ENCODE assay signal across 8 cellular contexts in genomic region chr1:205775717-205776056, GRCh38. TPM values are rescaled to one million over a fixed set of nuclear protein-coding genes. Genes with fewer than 3 reads are reported as not detected.
DNase-seq lines count a peak whose midpoint lies in the region; ATAC-seq and TF ChIP-seq lines count a peak whose summit lies in the region.

No MANE protein-coding gene starts in this region.

- intact Hi-C loops in MCF 10A (cut with micrococcal nuclease) (loop anchor here (2.0 to 10.0 kb wide), 2 partner anchors 65 to 121 kb away; no protein-coding TSS in a partner anchor), right lobe of liver (cut with DNase I) (no loop called here)

- no peaks in the 10 kb centered on the region for H3K9me3 Mint-ChIP-seq in activated naive CD4-positive, alpha-beta T cell treated with anti-CD3 and anti-CD28 coated beads, Interleukin-2, amount 10 ng/mL, durations not matched to agents 7 days and 5 days
- no peaks in the 10 kb centered on the region for H3K9me3 Mint-ChIP-seq in MCF 10A (ENCODE audit: unreplicated experiment)

- no peaks in the 10 kb centered on the region for H3K27me3 ChIP-seq in right lobe of liver

- DNase-seq in activated naive CD4-positive, alpha-beta T cell treated with anti-CD3 and anti-CD28 coated beads, Interleukin-2, amount 10 ng/mL, durations not matched to agents 7 days and 5 days, result no peak
- no peak for DNase-seq in activated naive CD4-positive, alpha-beta T cell (lab: John Stamatoyannopoulos, UW)
- peak; percentile 92 for DNase-seq in MCF 10A (ENCODE audit: unreplicated experiment)
- no peak for DNase-seq in right lobe of liver
- DNase-seq in DMS 273 (lab: John Stamatoyannopoulos, UW; ENCODE audit: unreplicated experiment), result no peak

- H3K4me3 Mint-ChIP-seq in activated naive CD4-positive, alpha-beta T cell treated with anti-CD3 and anti-CD28 coated beads, Interleukin-2, amount 10 ng/mL, durations not matched to agents 7 days and 5 days, result peak overlapping the region; percentile 90
- peak overlapping the region; percentile 88 for H3K4me3 Mint-ChIP-seq in MCF 10A (ENCODE audit: unreplicated experiment)

- CTCF ChIA-PET in activated naive CD4-positive, alpha-beta T cell treated with anti-CD3 and anti-CD28 coated beads, Interleukin-2, amount 10 ng/mL, durations not matched to agents 7 days and 5 days (lab: Charles Lee), result interaction anchor here (1.1 to 7.5 kb wide), 2 partner anchors 30 to 117 kb away, joined by 3 to 39 read pairs; no protein-coding TSS in a partner anchor
- CTCF ChIA-PET in MCF 10A (lab: Yijun Ruan, JAX), result interaction anchor here (0.7 to 2.5 kb wide), 7 partner anchors 16 to 202 kb away, joined by 3 to 12 read pairs (median 6); no protein-coding TSS in a partner anchor

- H3K36me3 Mint-ChIP-seq in activated naive CD4-positive, alpha-beta T cell treated with anti-CD3 and anti-CD28 coated beads, Interleukin-2, amount 10 ng/mL, durations not matched to agents 7 days and 5 days, result peaks cover 24% of the 10 kb centered on the region
- peaks cover 2% of the 10 kb centered on the region for H3K36me3 Mint-ChIP-seq in MCF 10A (ENCODE audit: insufficient read depth, unreplicated experiment)

- peak overlapping the region; percentile 62 to 80 (median 77) for H3K4me3 ChIP-seq in right lobe of liver
- H3K4me3 ChIP-seq in urinary bladder (ENCODE audit: low read depth, low read length), result peak overlapping the region; percentile 60

- H3K4me1 ChIP-seq in right lobe of liver, result no peaks in the 10 kb centered on the region
- H3K4me1 ChIP-seq in urinary bladder (ENCODE audit: insufficient read depth), result no peaks in the 10 kb centered on the region

- H3K4me1 Mint-ChIP-seq in activated naive CD4-positive, alpha-beta T cell treated with anti-CD3 and anti-CD28 coated beads, Interleukin-2, amount 10 ng/mL, durations not matched to agents 7 days and 5 days, result peaks cover 54% of the 10 kb centered on the region
- H3K4me1 Mint-ChIP-seq in MCF 10A (ENCODE audit: insufficient read depth, unreplicated experiment), result peaks cover 31% of the 10 kb centered on the region

- TF ChIP-seq POLR2A in right lobe of liver (IDR thresholded peaks at IDR 0.05), result no peak

- H3K27ac Mint-ChIP-seq in activated naive CD4-positive, alpha-beta T cell treated with anti-CD3 and anti-CD28 coated beads, Interleukin-2, amount 10 ng/mL, durations not matched to agents 7 days and 5 days, result peak overlapping the region; percentile 92
- H3K27ac Mint-ChIP-seq in MCF 10A (ENCODE audit: low read depth, unreplicated experiment), result peak overlapping the region; percentile 89

- BruUV-seq in MCF 10A (replicated peaks; lab: Mats Ljungman, UMichigan), result no TSS peak

- H3K36me3 ChIP-seq in right lobe of liver, result no peaks in the 10 kb centered on the region
- H3K36me3 ChIP-seq in urinary bladder (ENCODE audit: insufficient read depth), result no peaks in the 10 kb centered on the region

- TF ChIP-seq CTCF in MCF 10A (IDR thresholded peaks at IDR 0.05; ENCODE audit: unreplicated experiment) (no peak), right lobe of liver (IDR thresholded peaks at IDR 0.05) (no peak)

- ATAC-seq in right lobe of liver, result peak in 1 of 4 donors; percentile 19
- ATAC-seq in GM21723 (IDR thresholded peaks at IDR 0.05; ENCODE audit: unreplicated experiment), result no peak
- ATAC-seq in GM21717 (IDR thresholded peaks at IDR 0.05; ENCODE audit: unreplicated experiment), result no peak

- POLR2A ChIA-PET in MCF 10A (lab: Yijun Ruan, JAX), result interaction anchor here (0.6 to 6.2 kb wide), 19 partner anchors 9 to 144 kb away, joined by 3 to 58 read pairs (median 9); partner anchors contain the start of genes ELK4, NUCKS1 and SLC41A1

- H3K9me3 ChIP-seq in right lobe of liver, result no peaks in the 10 kb centered on the region

- H3K27me3 Mint-ChIP-seq in activated naive CD4-positive, alpha-beta T cell treated with anti-CD3 and anti-CD28 coated beads, Interleukin-2, amount 10 ng/mL, durations not matched to agents 7 days and 5 days, result peaks cover 4% of the 10 kb centered on the region
- H3K27me3 Mint-ChIP-seq in MCF 10A (ENCODE audit: insufficient read depth, unreplicated experiment), result no peaks in the 10 kb centered on the region

- H3K27ac ChIP-seq in right lobe of liver, result peak overlapping the region in 1 of 3 donors; percentile 54
- H3K27ac ChIP-seq in urinary bladder (ENCODE audit: low read depth), result no peak overlapping the region

RNA-seq across cellular contexts. Expression of gene RAB29, which starts 0.4 kb away (rescaled TPM):
- 33.6 and 44.8 TPM in 2 replicates for total RNA-seq in MCF 10A (2022)
- 10 to 100 TPM; 16.4 to 26.8 (median 21.2) TPM for total RNA-seq in right lobe of liver
- 5.1 TPM for total RNA-seq in urinary bladder
- 24.1 TPM for polyA plus RNA-seq in urinary bladder

RNA-seq across cellular contexts. Expression of gene NUCKS1, which starts 25.7 kb away (rescaled TPM):
- total RNA-seq in MCF 10A (2022) (605 and 615 TPM in 2 replicates), right lobe of liver (10 to 100 TPM; 32.8 to 91.1 (median 68.6) TPM), urinary bladder (287 TPM)
- polyA plus RNA-seq in urinary bladder, result 79.9 TPM

RNA-seq across cellular contexts. Expression of gene SLC41A1, which starts 37.3 kb away (rescaled TPM):
- total RNA-seq in MCF 10A (2022) (48.8 and 49.7 TPM in 2 replicates), right lobe of liver (1 to 10 TPM; 3.4 to 6.4 (median 4.6) TPM), urinary bladder (11.5 TPM)
- 24.1 TPM for polyA plus RNA-seq in urinary bladder
